In genomic region chr4:57098415-57098814, GRCh38 we compare ENCODE assay signal across 1 cellular context.
TF ChIP-seq lines count a peak whose summit lies in the region.

No MANE protein-coding gene starts in this region.

TF ChIP-seq in HepG2, 621 proteins besides CTCF, POLR2A, EP300 and RAD21 (continued from another document):
- TF ChIP-seq ESRRA (CRISPR knock-in tag; IDR thresholded peaks at IDR 0.05; ENCODE audit: low read depth) (no peak), ZNF674 (CRISPR knock-in tag; IDR thresholded peaks at IDR 0.05; ENCODE audit: low read depth) (no peak), KLF11 (CRISPR knock-in tag; IDR thresholded peaks at IDR 0.05) (no peak), TRIM22 (IDR thresholded peaks at IDR 0.05) (no peak), ZNF256 (CRISPR knock-in tag; conservative IDR thresholded peaks at IDR 0.05) (no peak), ZNF362 (CRISPR knock-in tag; IDR thresholded peaks at IDR 0.05; ENCODE audit: borderline replicate concordance) (no peak)
